In genomic region chr2:158505448-158505934, GRCh38 we compare ENCODE assay signal across 1 cellular context.
TF ChIP-seq lines count a peak whose summit lies in the region.

No MANE protein-coding gene starts in this region.

TF ChIP-seq in K562, 482 proteins besides CTCF, POLR2A, EP300 and RAD21 (continued from another document and continues in another):
- TF ChIP-seq JUN (IDR thresholded peaks at IDR 0.05; ENCODE audit: borderline replicate concordance, low read depth, low read length) (no peak), JUN (CRISPR knock-in tag; IDR thresholded peaks at IDR 0.05; ENCODE audit: borderline replicate concordance) (no peak), SMAD2 (IDR thresholded peaks at IDR 0.05; ENCODE audit: low read depth, low read length) (no peak), MLX (CRISPR knock-in tag; conservative IDR thresholded peaks at IDR 0.05) (no peak), TFAP4 (CRISPR knock-in tag; IDR thresholded peaks at IDR 0.05; ENCODE audit: borderline replicate concordance) (no peak), NFIX (CRISPR knock-in tag; IDR thresholded peaks at IDR 0.05; ENCODE audit: low read depth) (no peak), PHB2 (IDR thresholded peaks at IDR 0.05; ENCODE audit: low read depth) (peak; percentile 60), HNRNPH1 (optimal IDR thresholded peaks at IDR 0.05; ENCODE audit: low read depth, low read length) (no peak), SMAD1 (IDR thresholded peaks at IDR 0.05; ENCODE audit: low read depth, low read length, partially characterized antibody) (no peak), NFE2L1 (tag; IDR thresholded peaks at IDR 0.05; ENCODE audit: borderline replicate concordance, low read depth) (peak; percentile 95), ZSCAN29 (IDR thresholded peaks at IDR 0.05) (no peak), CHD2 (IDR thresholded peaks at IDR 0.05; ENCODE audit: low read depth, low read length) (no peak), NR4A1 (CRISPR knock-in tag; IDR thresholded peaks at IDR 0.05) (no peak), NR4A1 (tag; IDR thresholded peaks at IDR 0.05) (no peak), ARNT (IDR thresholded peaks at IDR 0.05) (peak in 1 of 2 experiments; percentile 60; a peak in 2 of 4 replicates), CBFA2T2 (conservative IDR thresholded peaks at IDR 0.05) (peak; percentile 79), L3MBTL2 (IDR thresholded peaks at IDR 0.05) (peak; percentile 37; the same call in 1 of the 2 replicates), ID3 (CRISPR knock-in tag; IDR thresholded peaks at IDR 0.05) (no peak), ID3 (tag; IDR thresholded peaks at IDR 0.05) (no peak), ZNF146 (CRISPR knock-in tag; IDR thresholded peaks at IDR 0.05; ENCODE audit: unreplicated experiment) (no peak), NFE2 (IDR thresholded peaks at IDR 0.05; ENCODE audit: low read depth) (peak; percentile 98), AFF1 (IDR thresholded peaks at IDR 0.05; ENCODE audit: low read depth in 1 of 2, partially characterized antibody in 2 of 2) (peak in 1 of 2 experiments; percentile 74), TEAD4 (IDR thresholded peaks at IDR 0.05; ENCODE audit: low read length) (peak; percentile 73), TEAD4 (CRISPR knock-in tag; IDR thresholded peaks at IDR 0.05; ENCODE audit: borderline replicate concordance) (no peak), ZNF644 (tag; IDR thresholded peaks at IDR 0.05; ENCODE audit: low read depth) (no peak), U2AF1 (optimal IDR thresholded peaks at IDR 0.05; ENCODE audit: low read depth, low read length) (no peak), CLOCK (CRISPR knock-in tag; IDR thresholded peaks at IDR 0.05; ENCODE audit: borderline replicate concordance) (no peak), POLR3A (IDR thresholded peaks at IDR 0.05; ENCODE audit: borderline replicate concordance, extremely low read depth, insufficient read depth, insufficient read length) (no peak), EGR1 (conservative IDR thresholded peaks at IDR 0.05) (no peak), ZBTB5 (IDR thresholded peaks at IDR 0.05) (no peak), MCM5 (IDR thresholded peaks at IDR 0.05; ENCODE audit: low read depth) (no peak), LARP7 (IDR thresholded peaks at IDR 0.05) (no peak), RBBP5 (IDR thresholded peaks at IDR 0.05; ENCODE audit: borderline replicate concordance, insufficient read depth, low read length, poor library complexity, severe bottlenecking) (peak; percentile 36), ZFP91 (CRISPR knock-in tag; IDR thresholded peaks at IDR 0.05) (0 out of 2 replicates have a peak, but pooled peaks have one; percentile 31), ZMIZ1 (IDR thresholded peaks at IDR 0.05; ENCODE audit: low read depth in 2 of 2, low read length in 2 of 2) (no peak), ZNF551 (CRISPR knock-in tag; IDR thresholded peaks at IDR 0.05) (no peak), ARID2 (IDR thresholded peaks at IDR 0.05) (peak; percentile 70; the same call in 1 of the 2 replicates), SIX5 (IDR thresholded peaks at IDR 0.05; ENCODE audit: borderline replicate concordance in 1 of 2, insufficient read depth in 1 of 2, low read depth in 1 of 2, low read length in 2 of 2) (no peak), ZNF41 (CRISPR knock-in tag; conservative IDR thresholded peaks at IDR 0.05) (no peak), MNT (conservative IDR thresholded peaks at IDR 0.05) (peak in 1 of 2 experiments; percentile 28; a peak in 2 of 4 replicates), HMG20B (CRISPR knock-in tag; IDR thresholded peaks at IDR 0.05) (no peak), HNRNPK (IDR thresholded peaks at IDR 0.05; ENCODE audit: low read depth, low read length, poor library complexity, severe bottlenecking) (no peak), FOXP1 (CRISPR knock-in tag; IDR thresholded peaks at IDR 0.05) (no peak), SMARCA4 (IDR thresholded peaks at IDR 0.05) (peak; percentile 90), CBX2 (IDR thresholded peaks at IDR 0.05; ENCODE audit: insufficient read depth, low read length, poor library complexity, severe bottlenecking) (no peak), ATF6 (CRISPR knock-in tag; IDR thresholded peaks at IDR 0.05) (no peak)
